Comparison of ENCODE assay signal across 25 cellular contexts in genomic region chr2:125979886-125980285, GRCh38.
"Had no signal": no experiment of that assay in that cellular context is flagged by ENCODE, and none has a peak within 500 bp of the region (broad histone marks: within the 10 kb centered on the region; RNA-seq: fewer than 3 reads in every experiment).

No MANE protein-coding gene starts in this region.

- H3K4me3 ChIP-seq: body of pancreas, cardiac muscle cell, esophagus squamous epithelium, gastrocnemius medialis, ovary, prostate gland, upper lobe of left lung had no signal

- H3K27ac ChIP-seq: body of pancreas, cardiac muscle cell, esophagus squamous epithelium, gastrocnemius medialis, neutrophil, ovary, prostate gland, upper lobe of left lung, VCaP had no signal

- H3K4me3 Mint-ChIP-seq: activated CD4-positive, alpha-beta T cell treated with anti-CD3 and anti-CD28 coated beads, Interleukin-2, amount 10 ng/mL, durations not matched to agents 7 days and 5 days; activated CD8-positive, alpha-beta T cell treated with anti-CD3 and anti-CD28 coated beads, Interleukin-2, amount 10 ng/mL, durations not matched to agents 7 days and 5 days; activated naive CD4-positive, alpha-beta T cell treated with anti-CD3 and anti-CD28 coated beads, Interleukin-2, amount 50 U/mL, for 24 hours; activated T-helper 1 cell treated with anti-CD3 and anti-CD28 coated beads, Interleukin-12 subunit alpha, Interleukin-12 subunit beta, Interleukin-2, Interleukin-4 antibody, amounts not matched to agents 30 ng/mL and 10 ng/mL and 1 ng/mL, durations not matched to agents 14 hours and 24 hours and 36 hours; endodermal cell; natural killer cell treated with Interleukin-12 subunit alpha and Interleukin-12 subunit beta and Interleukin-15 and Interleukin-18, amount 100 ng/mL, for 72 hours had no signal

- ATAC-seq: activated CD8-positive, alpha-beta T cell treated with anti-CD3 and anti-CD28 coated beads, Interleukin-2, amount 10 ng/mL, durations not matched to agents 7 days and 5 days; body of pancreas; gastrocnemius medialis; left ventricle myocardium superior; natural killer cell treated with Interleukin-12 subunit alpha and Interleukin-12 subunit beta and Interleukin-15 and Interleukin-18, amount 100 ng/mL, for 72 hours; stimulated activated naive CD8-positive, alpha-beta T cell treated with anti-CD3 and anti-CD28 coated beads, Interleukin-15, Interleukin-2, amounts not matched to agents 100 U/mL and 50 U/mL, for 24 hours had no signal

- H3K36me3 Mint-ChIP-seq: activated naive CD4-positive, alpha-beta T cell treated with anti-CD3 and anti-CD28 coated beads, Interleukin-2, amount 50 U/mL, for 24 hours; natural killer cell treated with Interleukin-12 subunit alpha and Interleukin-12 subunit beta and Interleukin-15 and Interleukin-18, amount 100 ng/mL, for 72 hours had no signal

- H3K9me3 Mint-ChIP-seq: activated CD4-positive, alpha-beta T cell treated with anti-CD3 and anti-CD28 coated beads, Interleukin-2, amount 10 ng/mL, durations not matched to agents 7 days and 5 days; activated naive CD4-positive, alpha-beta T cell treated with anti-CD3 and anti-CD28 coated beads, Interleukin-2, amount 50 U/mL, for 24 hours; endodermal cell had no signal

- H3K36me3 ChIP-seq: cardiac muscle cell, esophagus squamous epithelium, gastrocnemius medialis, neutrophil, ovary, prostate gland, upper lobe of left lung had no signal

- H3K9me3 ChIP-seq: body of pancreas, esophagus squamous epithelium, gastrocnemius medialis, neutrophil, ovary, prostate gland, upper lobe of left lung had no signal

- H3K27me3 ChIP-seq: body of pancreas, cardiac muscle cell, esophagus squamous epithelium, gastrocnemius medialis, neutrophil, ovary, upper lobe of left lung had no signal

- H3K4me1 ChIP-seq: body of pancreas, esophagus squamous epithelium, gastrocnemius medialis, prostate gland, upper lobe of left lung had no signal

- H3K27ac Mint-ChIP-seq: activated CD4-positive, alpha-beta T cell treated with anti-CD3 and anti-CD28 coated beads, Interleukin-2, amount 10 ng/mL, durations not matched to agents 7 days and 5 days; activated CD8-positive, alpha-beta T cell treated with anti-CD3 and anti-CD28 coated beads, Interleukin-2, amount 10 ng/mL, durations not matched to agents 7 days and 5 days; activated naive CD4-positive, alpha-beta T cell treated with anti-CD3 and anti-CD28 coated beads, Interleukin-2, amount 50 U/mL, for 24 hours; activated T-helper 1 cell treated with anti-CD3 and anti-CD28 coated beads, Interleukin-12 subunit alpha, Interleukin-12 subunit beta, Interleukin-2, Interleukin-4 antibody, amounts not matched to agents 30 ng/mL and 10 ng/mL and 1 ng/mL, durations not matched to agents 14 hours and 24 hours and 36 hours; endodermal cell; natural killer cell treated with Interleukin-12 subunit alpha and Interleukin-12 subunit beta and Interleukin-15 and Interleukin-18, amount 100 ng/mL, for 72 hours had no signal

- H3K4me1 Mint-ChIP-seq: activated CD4-positive, alpha-beta T cell treated with anti-CD3 and anti-CD28 coated beads, Interleukin-2, amount 10 ng/mL, durations not matched to agents 7 days and 5 days; activated naive CD4-positive, alpha-beta T cell treated with anti-CD3 and anti-CD28 coated beads, Interleukin-2, amount 50 U/mL, for 24 hours; endodermal cell had no signal

- DNase-seq: activated CD4-positive, alpha-beta T cell treated with anti-CD3 and anti-CD28 coated beads, Interleukin-2, amount 10 ng/mL, durations not matched to agents 7 days and 5 days; activated CD4-positive, CD25-positive, alpha-beta regulatory T cell treated with anti-CD3 and anti-CD28 coated beads, Interleukin-2, amount 50 U/mL, for 72 hours; activated CD8-positive, alpha-beta T cell treated with anti-CD3 and anti-CD28 coated beads, Interleukin-2, amount 10 ng/mL, durations not matched to agents 7 days and 5 days; activated gamma-delta T cell treated with Interleukin-2 at 50 U/mL for 16 hours; anterior cingulate cortex; body of pancreas; cortex of kidney; endodermal cell; esophagus squamous epithelium; gastrocnemius medialis; head of caudate nucleus; hypothalamus; left ventricle myocardium superior; midbrain; ovary; stimulated activated CD4-positive, alpha-beta T cell treated with anti-CD3 and anti-CD28 coated beads, Interleukin-4, amount 100 ng/mL, for 4 hours; stimulated activated naive CD8-positive, alpha-beta T cell treated with anti-CD3 and anti-CD28 coated beads, Interleukin-15, Interleukin-2, amounts not matched to agents 100 U/mL and 50 U/mL, for 24 hours; upper lobe of left lung had no signal

- H3K27me3 Mint-ChIP-seq: activated CD4-positive, alpha-beta T cell treated with anti-CD3 and anti-CD28 coated beads, Interleukin-2, amount 10 ng/mL, durations not matched to agents 7 days and 5 days; natural killer cell treated with Interleukin-12 subunit alpha and Interleukin-12 subunit beta and Interleukin-15 and Interleukin-18, amount 100 ng/mL, for 72 hours had no signal
